ENCODE assay signal across 29 cellular contexts in genomic region chr3:23235264-23235663, GRCh38.
"Had no signal": no experiment of that assay in that cellular context is flagged by ENCODE, and none has a peak within 500 bp of the region (broad histone marks: within the 10 kb centered on the region; RNA-seq: fewer than 3 reads in every experiment).

No MANE protein-coding gene starts in this region.

- FAIRE-seq: frontal cortex had no signal

- H3K4me1 Mint-ChIP-seq: activated CD8-positive, alpha-beta memory T cell treated with anti-CD3 and anti-CD28 coated beads, Interleukin-2, amount 10 ng/mL, durations not matched to agents 7 days and 5 days; activated naive CD4-positive, alpha-beta T cell treated with anti-CD3 and anti-CD28 coated beads, Interleukin-2, amount 10 ng/mL, durations not matched to agents 7 days and 5 days; central memory CD8-positive, alpha-beta T cell; endodermal cell had no signal

- H3K27ac Mint-ChIP-seq: activated CD4-positive, alpha-beta memory T cell treated with anti-CD3 and anti-CD28 coated beads for 36 hours; activated CD4-positive, alpha-beta T cell treated with anti-CD3 and anti-CD28 coated beads for 36 hours; activated CD4-positive, alpha-beta T cell treated with anti-CD3 and anti-CD28 coated beads, Interleukin-2, amount 10 ng/mL, durations not matched to agents 24 days and 14 days; activated CD8-positive, alpha-beta memory T cell treated with anti-CD3 and anti-CD28 coated beads, Interleukin-2, amount 10 ng/mL, durations not matched to agents 7 days and 5 days; activated CD8-positive, alpha-beta T cell treated with anti-CD3 and anti-CD28 coated beads, Interleukin-2, amount 10 ng/mL, durations not matched to agents 7 days and 5 days; activated naive CD4-positive, alpha-beta T cell treated with anti-CD3 and anti-CD28 coated beads, Interleukin-2, amount 10 ng/mL, durations not matched to agents 7 days and 5 days; activated naive CD4-positive, alpha-beta T cell treated with anti-CD3 and anti-CD28 coated beads, Interleukin-2, amount 50 U/mL, for 72 hours; activated naive CD8-positive, alpha-beta T cell treated with anti-CD3 and anti-CD28 coated beads, Interleukin-2, amount 10 ng/mL, durations not matched to agents 7 days and 5 days; activated T-cell treated with anti-CD3 and anti-CD28 coated beads, Interleukin-2, amount 50 U/mL, for 24 hours; activated T-cell treated with anti-CD3 and anti-CD28 coated beads, Interleukin-2, amount 50 U/mL, for 72 hours; brain; dendritic cell treated with granulocyte-macrophage colony-stimulating factor and Interleukin-4, amounts not matched to agents 40 ng/mL and 50 ng/mL, for 4 days; endodermal cell had no signal

- H3K27me3 Mint-ChIP-seq: activated CD4-positive, alpha-beta memory T cell treated with anti-CD3 and anti-CD28 coated beads for 36 hours; activated CD4-positive, alpha-beta T cell treated with anti-CD3 and anti-CD28 coated beads for 36 hours; activated CD4-positive, alpha-beta T cell treated with anti-CD3 and anti-CD28 coated beads, Interleukin-2, amount 10 ng/mL, durations not matched to agents 24 days and 14 days; activated CD8-positive, alpha-beta memory T cell treated with anti-CD3 and anti-CD28 coated beads, Interleukin-2, amount 10 ng/mL, durations not matched to agents 7 days and 5 days; activated naive CD4-positive, alpha-beta T cell treated with anti-CD3 and anti-CD28 coated beads, Interleukin-2, amount 10 ng/mL, durations not matched to agents 7 days and 5 days; activated naive CD8-positive, alpha-beta T cell treated with anti-CD3 and anti-CD28 coated beads, Interleukin-2, amount 10 ng/mL, durations not matched to agents 7 days and 5 days; activated T-cell treated with anti-CD3 and anti-CD28 coated beads, Interleukin-2, amount 50 U/mL, for 24 hours; brain; central memory CD8-positive, alpha-beta T cell; dendritic cell treated with granulocyte-macrophage colony-stimulating factor and Interleukin-4, amounts not matched to agents 40 ng/mL and 50 ng/mL, for 4 days had no signal

- H3K4me3 Mint-ChIP-seq: activated CD4-positive, alpha-beta memory T cell treated with anti-CD3 and anti-CD28 coated beads for 36 hours; activated CD4-positive, alpha-beta T cell treated with anti-CD3 and anti-CD28 coated beads for 36 hours; activated CD4-positive, alpha-beta T cell treated with anti-CD3 and anti-CD28 coated beads, Interleukin-2, amount 10 ng/mL, durations not matched to agents 24 days and 14 days; activated CD8-positive, alpha-beta memory T cell treated with anti-CD3 and anti-CD28 coated beads, Interleukin-2, amount 10 ng/mL, durations not matched to agents 7 days and 5 days; activated CD8-positive, alpha-beta T cell treated with anti-CD3 and anti-CD28 coated beads, Interleukin-2, amount 10 ng/mL, durations not matched to agents 7 days and 5 days; activated naive CD4-positive, alpha-beta T cell treated with anti-CD3 and anti-CD28 coated beads, Interleukin-2, amount 10 ng/mL, durations not matched to agents 7 days and 5 days; activated naive CD8-positive, alpha-beta T cell treated with anti-CD3 and anti-CD28 coated beads, Interleukin-2, amount 10 ng/mL, durations not matched to agents 7 days and 5 days; activated T-cell treated with anti-CD3 and anti-CD28 coated beads, Interleukin-2, amount 50 U/mL, for 24 hours; activated T-cell treated with anti-CD3 and anti-CD28 coated beads, Interleukin-2, amount 50 U/mL, for 72 hours; brain; central memory CD8-positive, alpha-beta T cell; dendritic cell treated with granulocyte-macrophage colony-stimulating factor and Interleukin-4, amounts not matched to agents 40 ng/mL and 50 ng/mL, for 4 days; endodermal cell had no signal

- H3K36me3 ChIP-seq: ascending aorta, breast epithelium, esophagus squamous epithelium had no signal

- H3K4me1 ChIP-seq: breast epithelium had no signal

- DNase-seq: activated CD4-positive, alpha-beta memory T cell treated with anti-CD3 and anti-CD28 coated beads for 36 hours; activated CD4-positive, alpha-beta T cell treated with anti-CD3 and anti-CD28 coated beads for 36 hours; activated CD4-positive, alpha-beta T cell treated with anti-CD3 and anti-CD28 coated beads, Interleukin-2, amount 10 ng/mL, durations not matched to agents 24 days and 14 days; activated CD4-positive, CD25-positive, alpha-beta regulatory T cell; activated CD4-positive, CD25-positive, alpha-beta regulatory T cell treated with anti-CD3 and anti-CD28 coated beads, Interleukin-2, amount 50 U/mL, for 72 hours; activated CD8-positive, alpha-beta memory T cell treated with anti-CD3 and anti-CD28 coated beads, Interleukin-2, amount 10 ng/mL, durations not matched to agents 7 days and 5 days; activated CD8-positive, alpha-beta memory T cell treated with anti-CD3 and anti-CD28 coated beads, Interleukin-2, amount 50 U/mL, for 4 hours; activated CD8-positive, alpha-beta T cell treated with anti-CD3 and anti-CD28 coated beads, Interleukin-2, amount 10 ng/mL, durations not matched to agents 7 days and 5 days; activated gamma-delta T cell; activated naive CD4-positive, alpha-beta T cell; activated naive CD4-positive, alpha-beta T cell treated with anti-CD3 and anti-CD28 coated beads, Interleukin-2, amount 10 ng/mL, durations not matched to agents 7 days and 5 days; activated naive CD8-positive, alpha-beta T cell treated with anti-CD3 and anti-CD28 coated beads, Interleukin-2, amount 10 ng/mL, durations not matched to agents 7 days and 5 days; activated T-cell treated with anti-CD3 and anti-CD28 coated beads for 4 hours; activated T-cell treated with anti-CD3 and anti-CD28 coated beads, Interleukin-2, amount 50 U/mL, for 24 hours; activated T-cell treated with anti-CD3 and anti-CD28 coated beads, Interleukin-2, amount 50 U/mL, for 72 hours; dorsolateral prefrontal cortex; effector memory CD4-positive, alpha-beta T cell; endodermal cell; esophagus squamous epithelium; head of caudate nucleus; T-helper 2 cell had no signal

- H3K27ac ChIP-seq: ascending aorta, breast epithelium, coronary artery, dorsolateral prefrontal cortex, esophagus squamous epithelium had no signal

- H3K4me3 ChIP-seq: ascending aorta, breast epithelium, coronary artery, dorsolateral prefrontal cortex, esophagus squamous epithelium had no signal

- H3K9me3 ChIP-seq: ascending aorta, breast epithelium, esophagus squamous epithelium had no signal

- H3K36me3 Mint-ChIP-seq: activated CD4-positive, alpha-beta memory T cell treated with anti-CD3 and anti-CD28 coated beads for 36 hours; activated CD8-positive, alpha-beta memory T cell treated with anti-CD3 and anti-CD28 coated beads, Interleukin-2, amount 10 ng/mL, durations not matched to agents 7 days and 5 days; activated naive CD4-positive, alpha-beta T cell treated with anti-CD3 and anti-CD28 coated beads, Interleukin-2, amount 10 ng/mL, durations not matched to agents 7 days and 5 days; activated naive CD4-positive, alpha-beta T cell treated with anti-CD3 and anti-CD28 coated beads, Interleukin-2, amount 50 U/mL, for 72 hours; brain had no signal

- ATAC-seq: activated CD4-positive, alpha-beta T cell treated with anti-CD3 and anti-CD28 coated beads for 36 hours; activated CD8-positive, alpha-beta memory T cell treated with anti-CD3 and anti-CD28 coated beads, Interleukin-2, amount 10 ng/mL, durations not matched to agents 7 days and 5 days; activated CD8-positive, alpha-beta T cell treated with anti-CD3 and anti-CD28 coated beads, Interleukin-2, amount 10 ng/mL, durations not matched to agents 7 days and 5 days; activated naive CD4-positive, alpha-beta T cell treated with anti-CD3 and anti-CD28 coated beads, Interleukin-2, amount 50 U/mL, for 72 hours; activated T-cell treated with anti-CD3 and anti-CD28 coated beads, Interleukin-2, amount 50 U/mL, for 72 hours had no signal

- H3K9me3 Mint-ChIP-seq: activated CD4-positive, alpha-beta T cell treated with anti-CD3 and anti-CD28 coated beads, Interleukin-2, amount 10 ng/mL, durations not matched to agents 24 days and 14 days; activated naive CD4-positive, alpha-beta T cell treated with anti-CD3 and anti-CD28 coated beads, Interleukin-2, amount 10 ng/mL, durations not matched to agents 7 days and 5 days; activated naive CD4-positive, alpha-beta T cell treated with anti-CD3 and anti-CD28 coated beads, Interleukin-2, amount 50 U/mL, for 72 hours; activated T-cell treated with anti-CD3 and anti-CD28 coated beads, Interleukin-2, amount 50 U/mL, for 24 hours; brain; central memory CD8-positive, alpha-beta T cell; dendritic cell treated with granulocyte-macrophage colony-stimulating factor and Interleukin-4, amounts not matched to agents 40 ng/mL and 50 ng/mL, for 4 days; endodermal cell had no signal
